In genomic region chr5:1897816-1898450, GRCh38 we compare ENCODE assay signal across 26 cellular contexts. TPM values are rescaled to one million over a fixed set of nuclear protein-coding genes. Genes with fewer than 3 reads are reported as not detected.
"Had no signal": no experiment of that assay in that cellular context is flagged by ENCODE, and none has a peak within 500 bp of the region (broad histone marks: within the 10 kb centered on the region; RNA-seq: fewer than 3 reads in every experiment).

No MANE protein-coding gene starts in this region.

- ATAC-seq: activated CD4-positive, CD25-positive, alpha-beta regulatory T cell treated with anti-CD3 and anti-CD28 coated beads, Interleukin-2, amount 50 U/mL, for 24 hours; activated CD8-positive, alpha-beta memory T cell treated with anti-CD3 and anti-CD28 coated beads, Interleukin-2, amount 10 ng/mL, durations not matched to agents 7 days and 5 days; activated T-cell treated with anti-CD3 and anti-CD28 coated beads, Interleukin-2, amount 50 U/mL, for 4 hours; activated T-helper 17 cell treated with anti-CD3 and anti-CD28 coated beads, Interleukin-2, amount 50 U/mL, for 72 hours; body of pancreas had no signal

- H3K27ac ChIP-seq: ascending aorta, body of pancreas, RWPE1 had no signal

- H3K9me3 ChIP-seq: body of pancreas had no signal

- DNase-seq: activated CD4-positive, alpha-beta T cell treated with anti-CD3 and anti-CD28 coated beads for 4 hours; activated CD4-positive, alpha-beta T cell treated with anti-CD3 and anti-CD28 coated beads, Interleukin-2, amount 50 U/mL, for 48 hours; activated CD8-positive, alpha-beta memory T cell treated with anti-CD3 and anti-CD28 coated beads, Interleukin-2, amount 10 ng/mL, durations not matched to agents 7 days and 5 days; activated gamma-delta T cell; activated naive CD4-positive, alpha-beta T cell treated with anti-CD3 and anti-CD28 coated beads, Interleukin-2, amount 10 ng/mL, durations not matched to agents 7 days and 5 days; activated naive CD8-positive, alpha-beta T cell treated with anti-CD3 and anti-CD28 coated beads, Interleukin-2, amount 10 ng/mL, durations not matched to agents 7 days and 5 days; activated T-cell treated with anti-CD3 and anti-CD28 coated beads, Interleukin-2, amount 50 U/mL, for 4 hours; body of pancreas; KBM-7; NCI-H1092; NCI-H1417 treated with DMSO at 0.1 percent for 48 hours; NCI-H1694 treated with DMSO at 0.1 percent for 48 hours; NCI-H2029 treated with DMSO at 0.1 percent for 48 hours; NCI-H345; NCI-H510A; NCI-H526 treated with DMSO at 0.1 percent for 48 hours; NCI-H82; SHP77 treated with DMSO at 0.1 percent for 48 hours had no signal

- H3K36me3 ChIP-seq: ascending aorta had no signal

- FAIRE-seq: bronchial epithelial cell had no signal

- H3K4me1 ChIP-seq: ascending aorta, body of pancreas had no signal

- H3K4me3 ChIP-seq: ascending aorta, body of pancreas had no signal

- H3K27me3 ChIP-seq: ascending aorta, body of pancreas had no signal

RNA-seq across cellular contexts. Expression of gene IRX4, which starts 15.2 kb away (rescaled TPM):
- total RNA-seq: activated CD8-positive, alpha-beta memory T cell treated with anti-CD3 and anti-CD28 coated beads, Interleukin-2, amount 10 ng/mL, durations not matched to agents 7 days and 5 days; activated naive CD8-positive, alpha-beta T cell treated with anti-CD3 and anti-CD28 coated beads, Interleukin-2, amount 10 ng/mL, durations not matched to agents 7 days and 5 days; activated T-cell treated with anti-CD3 and anti-CD28 coated beads, Interleukin-2, amount 50 U/mL, for 4 hours; activated T-helper 17 cell treated with anti-CD3 and anti-CD28 coated beads, Interleukin-2, amount 50 U/mL, for 72 hours; ascending aorta; body of pancreas; LHCN-M2; M059J; OCI-LY7 had no signal
